ENCODE assay signal across 1 cellular context in the genomic region with DNA sequence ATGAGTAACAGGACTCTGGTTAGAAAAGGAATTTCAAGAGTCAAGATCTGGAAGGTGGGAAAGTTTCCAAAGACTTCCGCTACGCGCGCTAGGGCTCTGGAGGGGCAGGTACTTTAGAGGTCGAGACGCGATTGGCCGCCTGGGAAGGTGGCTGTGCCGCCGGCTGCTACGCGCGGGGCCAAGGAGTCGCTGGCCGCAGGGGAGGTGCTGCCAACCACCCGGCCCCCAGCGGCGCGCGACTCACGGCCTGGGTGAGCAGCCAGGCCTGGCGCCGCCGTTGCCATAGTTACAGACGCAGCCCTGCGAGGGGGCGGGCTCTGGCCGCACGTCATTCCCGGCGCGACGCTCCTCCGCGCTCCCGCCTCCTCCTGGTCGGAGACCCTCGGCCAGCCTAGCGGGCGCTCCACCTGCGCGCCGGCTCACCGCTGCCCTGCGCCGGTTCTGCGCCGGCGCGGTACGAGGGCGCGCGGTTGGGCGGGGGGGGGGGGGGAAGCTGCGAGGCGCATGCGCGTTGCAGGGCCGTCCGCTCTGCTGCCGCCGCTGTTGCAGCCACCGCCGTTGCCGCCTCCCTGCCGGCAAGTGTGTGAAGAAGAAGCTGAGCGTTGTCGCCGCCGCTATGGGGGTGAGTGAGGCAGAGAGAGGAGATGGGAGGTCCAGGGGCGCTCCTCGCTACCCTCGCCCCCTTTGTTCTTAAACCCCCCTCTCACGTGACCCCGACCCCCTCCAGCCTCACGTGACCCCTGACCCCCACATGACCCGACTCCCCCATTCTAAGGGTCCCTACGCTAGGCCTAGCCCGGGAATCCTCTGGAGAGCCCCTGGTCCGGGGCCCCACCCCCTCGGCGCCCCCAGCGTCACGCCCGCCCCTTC.
A peak's percentile ranks its signal among the peaks of the same experiment; 100 is the strongest.
TF ChIP-seq lines count a peak whose summit lies in the region.

A gene (plus strand): TSS at position 522 of the 870 bp plus-strand sequence. CDS start 95 bp downstream, at position 617.

TF ChIP-seq in K562, 482 proteins besides CTCF, POLR2A, EP300 and RAD21 (continued from another document):
- TF ChIP-seq, protein P1, sequence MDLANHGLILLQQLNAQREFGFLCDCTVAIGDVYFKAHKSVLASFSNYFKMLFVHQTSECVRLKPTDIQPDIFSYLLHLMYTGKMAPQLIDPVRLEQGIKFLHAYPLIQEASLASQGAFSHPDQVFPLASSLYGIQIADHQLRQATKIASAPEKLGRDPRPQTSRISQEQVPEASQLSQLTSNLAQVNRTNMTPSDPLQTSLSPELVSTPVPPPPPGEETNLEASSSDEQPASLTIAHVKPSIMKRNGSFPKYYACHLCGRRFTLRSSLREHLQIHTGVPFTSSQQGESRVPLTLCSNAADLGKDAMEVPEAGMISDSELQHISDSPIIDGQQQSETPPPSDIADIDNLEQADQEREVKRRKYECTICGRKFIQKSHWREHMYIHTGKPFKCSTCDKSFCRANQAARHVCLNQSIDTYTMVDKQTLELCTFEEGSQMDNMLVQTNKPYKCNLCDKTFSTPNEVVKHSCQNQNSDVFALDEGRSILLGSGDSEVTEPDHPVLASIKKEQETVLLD (IDR thresholded peaks at IDR 0.05), result no peak
- TF ChIP-seq CEBPB (tag; IDR thresholded peaks at IDR 0.05) (no peak), ZC3H4 (CRISPR knock-in tag; IDR thresholded peaks at IDR 0.05; ENCODE audit: borderline replicate concordance) (no peak), NR4A1 (CRISPR knock-in tag; IDR thresholded peaks at IDR 0.05) (no peak), NR4A1 (tag; IDR thresholded peaks at IDR 0.05) (no peak), ZNF780A (CRISPR knock-in tag; IDR thresholded peaks at IDR 0.05) (no peak), SMARCE1 (IDR thresholded peaks at IDR 0.05) (no peak), ZEB2 (IDR thresholded peaks at IDR 0.05) (peak; percentile 52; the same call in 1 of the 2 replicates), L3MBTL2 (IDR thresholded peaks at IDR 0.05) (peak; percentile 78), HDAC6 (IDR thresholded peaks at IDR 0.05; ENCODE audit: low read depth, low read length) (no peak), FOS (IDR thresholded peaks at IDR 0.05; ENCODE audit: extremely low read depth, insufficient read length) (no peak), SRSF1 (IDR thresholded peaks at IDR 0.05; ENCODE audit: low read depth, low read length) (no peak), PHF21A (IDR thresholded peaks at IDR 0.05; ENCODE audit: borderline replicate concordance, low read depth) (no peak), GATAD2A (IDR thresholded peaks at IDR 0.05) (no peak), HDAC2 (IDR thresholded peaks at IDR 0.05) (no peak), MAZ (CRISPR knock-in tag; conservative IDR thresholded peaks at IDR 0.05 in 1 of 2, IDR thresholded peaks at IDR 0.05 in 1 of 2) (peak; percentile 91 to 96), CHCHD3 (CRISPR knock-in tag; IDR thresholded peaks at IDR 0.05) (no peak), RBFOX2 (IDR thresholded peaks at IDR 0.05; ENCODE audit: low read depth, low read length) (peak; percentile 63), CCNT2 (IDR thresholded peaks at IDR 0.05; ENCODE audit: borderline replicate concordance, extremely low read depth, insufficient read length, low read depth, low read length) (peak; percentile 74), SMAD4 (CRISPR knock-in tag; conservative IDR thresholded peaks at IDR 0.05) (peak; percentile 59; the same call in 1 of the 2 replicates), ZNF384 (IDR thresholded peaks at IDR 0.05; ENCODE audit: low read depth, low read length) (no peak), CHD2 (IDR thresholded peaks at IDR 0.05; ENCODE audit: low read depth, low read length) (0 out of 2 replicates have a peak, but pooled peaks have one; percentile 7), ETS2 (tag; IDR thresholded peaks at IDR 0.05; ENCODE audit: borderline replicate concordance, poor library complexity, severe bottlenecking) (no peak), MED1 (CRISPR knock-in tag; IDR thresholded peaks at IDR 0.05; ENCODE audit: borderline replicate concordance) (no peak), IRF2 (CRISPR knock-in tag; IDR thresholded peaks at IDR 0.05) (no peak), KLF16 (IDR thresholded peaks at IDR 0.05) (no peak)
- TF ChIP-seq, protein P2, sequence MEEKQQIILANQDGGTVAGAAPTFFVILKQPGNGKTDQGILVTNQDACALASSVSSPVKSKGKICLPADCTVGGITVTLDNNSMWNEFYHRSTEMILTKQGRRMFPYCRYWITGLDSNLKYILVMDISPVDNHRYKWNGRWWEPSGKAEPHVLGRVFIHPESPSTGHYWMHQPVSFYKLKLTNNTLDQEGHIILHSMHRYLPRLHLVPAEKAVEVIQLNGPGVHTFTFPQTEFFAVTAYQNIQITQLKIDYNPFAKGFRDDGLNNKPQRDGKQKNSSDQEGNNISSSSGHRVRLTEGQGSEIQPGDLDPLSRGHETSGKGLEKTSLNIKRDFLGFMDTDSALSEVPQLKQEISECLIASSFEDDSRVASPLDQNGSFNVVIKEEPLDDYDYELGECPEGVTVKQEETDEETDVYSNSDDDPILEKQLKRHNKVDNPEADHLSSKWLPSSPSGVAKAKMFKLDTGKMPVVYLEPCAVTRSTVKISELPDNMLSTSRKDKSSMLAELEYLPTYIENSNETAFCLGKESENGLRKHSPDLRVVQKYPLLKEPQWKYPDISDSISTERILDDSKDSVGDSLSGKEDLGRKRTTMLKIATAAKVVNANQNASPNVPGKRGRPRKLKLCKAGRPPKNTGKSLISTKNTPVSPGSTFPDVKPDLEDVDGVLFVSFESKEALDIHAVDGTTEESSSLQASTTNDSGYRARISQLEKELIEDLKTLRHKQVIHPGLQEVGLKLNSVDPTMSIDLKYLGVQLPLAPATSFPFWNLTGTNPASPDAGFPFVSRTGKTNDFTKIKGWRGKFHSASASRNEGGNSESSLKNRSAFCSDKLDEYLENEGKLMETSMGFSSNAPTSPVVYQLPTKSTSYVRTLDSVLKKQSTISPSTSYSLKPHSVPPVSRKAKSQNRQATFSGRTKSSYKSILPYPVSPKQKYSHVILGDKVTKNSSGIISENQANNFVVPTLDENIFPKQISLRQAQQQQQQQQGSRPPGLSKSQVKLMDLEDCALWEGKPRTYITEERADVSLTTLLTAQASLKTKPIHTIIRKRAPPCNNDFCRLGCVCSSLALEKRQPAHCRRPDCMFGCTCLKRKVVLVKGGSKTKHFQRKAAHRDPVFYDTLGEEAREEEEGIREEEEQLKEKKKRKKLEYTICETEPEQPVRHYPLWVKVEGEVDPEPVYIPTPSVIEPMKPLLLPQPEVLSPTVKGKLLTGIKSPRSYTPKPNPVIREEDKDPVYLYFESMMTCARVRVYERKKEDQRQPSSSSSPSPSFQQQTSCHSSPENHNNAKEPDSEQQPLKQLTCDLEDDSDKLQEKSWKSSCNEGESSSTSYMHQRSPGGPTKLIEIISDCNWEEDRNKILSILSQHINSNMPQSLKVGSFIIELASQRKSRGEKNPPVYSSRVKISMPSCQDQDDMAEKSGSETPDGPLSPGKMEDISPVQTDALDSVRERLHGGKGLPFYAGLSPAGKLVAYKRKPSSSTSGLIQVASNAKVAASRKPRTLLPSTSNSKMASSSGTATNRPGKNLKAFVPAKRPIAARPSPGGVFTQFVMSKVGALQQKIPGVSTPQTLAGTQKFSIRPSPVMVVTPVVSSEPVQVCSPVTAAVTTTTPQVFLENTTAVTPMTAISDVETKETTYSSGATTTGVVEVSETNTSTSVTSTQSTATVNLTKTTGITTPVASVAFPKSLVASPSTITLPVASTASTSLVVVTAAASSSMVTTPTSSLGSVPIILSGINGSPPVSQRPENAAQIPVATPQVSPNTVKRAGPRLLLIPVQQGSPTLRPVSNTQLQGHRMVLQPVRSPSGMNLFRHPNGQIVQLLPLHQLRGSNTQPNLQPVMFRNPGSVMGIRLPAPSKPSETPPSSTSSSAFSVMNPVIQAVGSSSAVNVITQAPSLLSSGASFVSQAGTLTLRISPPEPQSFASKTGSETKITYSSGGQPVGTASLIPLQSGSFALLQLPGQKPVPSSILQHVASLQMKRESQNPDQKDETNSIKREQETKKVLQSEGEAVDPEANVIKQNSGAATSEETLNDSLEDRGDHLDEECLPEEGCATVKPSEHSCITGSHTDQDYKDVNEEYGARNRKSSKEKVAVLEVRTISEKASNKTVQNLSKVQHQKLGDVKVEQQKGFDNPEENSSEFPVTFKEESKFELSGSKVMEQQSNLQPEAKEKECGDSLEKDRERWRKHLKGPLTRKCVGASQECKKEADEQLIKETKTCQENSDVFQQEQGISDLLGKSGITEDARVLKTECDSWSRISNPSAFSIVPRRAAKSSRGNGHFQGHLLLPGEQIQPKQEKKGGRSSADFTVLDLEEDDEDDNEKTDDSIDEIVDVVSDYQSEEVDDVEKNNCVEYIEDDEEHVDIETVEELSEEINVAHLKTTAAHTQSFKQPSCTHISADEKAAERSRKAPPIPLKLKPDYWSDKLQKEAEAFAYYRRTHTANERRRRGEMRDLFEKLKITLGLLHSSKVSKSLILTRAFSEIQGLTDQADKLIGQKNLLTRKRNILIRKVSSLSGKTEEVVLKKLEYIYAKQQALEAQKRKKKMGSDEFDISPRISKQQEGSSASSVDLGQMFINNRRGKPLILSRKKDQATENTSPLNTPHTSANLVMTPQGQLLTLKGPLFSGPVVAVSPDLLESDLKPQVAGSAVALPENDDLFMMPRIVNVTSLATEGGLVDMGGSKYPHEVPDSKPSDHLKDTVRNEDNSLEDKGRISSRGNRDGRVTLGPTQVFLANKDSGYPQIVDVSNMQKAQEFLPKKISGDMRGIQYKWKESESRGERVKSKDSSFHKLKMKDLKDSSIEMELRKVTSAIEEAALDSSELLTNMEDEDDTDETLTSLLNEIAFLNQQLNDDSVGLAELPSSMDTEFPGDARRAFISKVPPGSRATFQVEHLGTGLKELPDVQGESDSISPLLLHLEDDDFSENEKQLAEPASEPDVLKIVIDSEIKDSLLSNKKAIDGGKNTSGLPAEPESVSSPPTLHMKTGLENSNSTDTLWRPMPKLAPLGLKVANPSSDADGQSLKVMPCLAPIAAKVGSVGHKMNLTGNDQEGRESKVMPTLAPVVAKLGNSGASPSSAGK (IDR thresholded peaks at IDR 0.05), result no peak
- TF ChIP-seq, protein P3, sequence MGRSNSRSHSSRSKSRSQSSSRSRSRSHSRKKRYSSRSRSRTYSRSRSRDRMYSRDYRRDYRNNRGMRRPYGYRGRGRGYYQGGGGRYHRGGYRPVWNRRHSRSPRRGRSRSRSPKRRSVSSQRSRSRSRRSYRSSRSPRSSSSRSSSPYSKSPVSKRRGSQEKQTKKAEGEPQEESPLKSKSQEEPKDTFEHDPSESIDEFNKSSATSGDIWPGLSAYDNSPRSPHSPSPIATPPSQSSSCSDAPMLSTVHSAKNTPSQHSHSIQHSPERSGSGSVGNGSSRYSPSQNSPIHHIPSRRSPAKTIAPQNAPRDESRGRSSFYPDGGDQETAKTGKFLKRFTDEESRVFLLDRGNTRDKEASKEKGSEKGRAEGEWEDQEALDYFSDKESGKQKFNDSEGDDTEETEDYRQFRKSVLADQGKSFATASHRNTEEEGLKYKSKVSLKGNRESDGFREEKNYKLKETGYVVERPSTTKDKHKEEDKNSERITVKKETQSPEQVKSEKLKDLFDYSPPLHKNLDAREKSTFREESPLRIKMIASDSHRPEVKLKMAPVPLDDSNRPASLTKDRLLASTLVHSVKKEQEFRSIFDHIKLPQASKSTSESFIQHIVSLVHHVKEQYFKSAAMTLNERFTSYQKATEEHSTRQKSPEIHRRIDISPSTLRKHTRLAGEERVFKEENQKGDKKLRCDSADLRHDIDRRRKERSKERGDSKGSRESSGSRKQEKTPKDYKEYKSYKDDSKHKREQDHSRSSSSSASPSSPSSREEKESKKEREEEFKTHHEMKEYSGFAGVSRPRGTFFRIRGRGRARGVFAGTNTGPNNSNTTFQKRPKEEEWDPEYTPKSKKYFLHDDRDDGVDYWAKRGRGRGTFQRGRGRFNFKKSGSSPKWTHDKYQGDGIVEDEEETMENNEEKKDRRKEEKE (IDR thresholded peaks at IDR 0.05; ENCODE audit: borderline replicate concordance in 1 of 2, control insufficient read depth in 1 of 2, low read depth in 2 of 2, low read length in 1 of 2), result no peak
- TF ChIP-seq, protein P4, sequence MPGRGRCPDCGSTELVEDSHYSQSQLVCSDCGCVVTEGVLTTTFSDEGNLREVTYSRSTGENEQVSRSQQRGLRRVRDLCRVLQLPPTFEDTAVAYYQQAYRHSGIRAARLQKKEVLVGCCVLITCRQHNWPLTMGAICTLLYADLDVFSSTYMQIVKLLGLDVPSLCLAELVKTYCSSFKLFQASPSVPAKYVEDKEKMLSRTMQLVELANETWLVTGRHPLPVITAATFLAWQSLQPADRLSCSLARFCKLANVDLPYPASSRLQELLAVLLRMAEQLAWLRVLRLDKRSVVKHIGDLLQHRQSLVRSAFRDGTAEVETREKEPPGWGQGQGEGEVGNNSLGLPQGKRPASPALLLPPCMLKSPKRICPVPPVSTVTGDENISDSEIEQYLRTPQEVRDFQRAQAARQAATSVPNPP (IDR thresholded peaks at IDR 0.05; ENCODE audit: borderline replicate concordance, insufficient read depth, insufficient read length), result no peak
- TF ChIP-seq, protein P5, sequence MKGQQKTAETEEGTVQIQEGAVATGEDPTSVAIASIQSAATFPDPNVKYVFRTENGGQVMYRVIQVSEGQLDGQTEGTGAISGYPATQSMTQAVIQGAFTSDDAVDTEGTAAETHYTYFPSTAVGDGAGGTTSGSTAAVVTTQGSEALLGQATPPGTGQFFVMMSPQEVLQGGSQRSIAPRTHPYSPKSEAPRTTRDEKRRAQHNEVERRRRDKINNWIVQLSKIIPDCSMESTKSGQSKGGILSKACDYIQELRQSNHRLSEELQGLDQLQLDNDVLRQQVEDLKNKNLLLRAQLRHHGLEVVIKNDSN (CRISPR knock-in tag; IDR thresholded peaks at IDR 0.05), result peak; percentile 85
- TF ChIP-seq, protein P6, sequence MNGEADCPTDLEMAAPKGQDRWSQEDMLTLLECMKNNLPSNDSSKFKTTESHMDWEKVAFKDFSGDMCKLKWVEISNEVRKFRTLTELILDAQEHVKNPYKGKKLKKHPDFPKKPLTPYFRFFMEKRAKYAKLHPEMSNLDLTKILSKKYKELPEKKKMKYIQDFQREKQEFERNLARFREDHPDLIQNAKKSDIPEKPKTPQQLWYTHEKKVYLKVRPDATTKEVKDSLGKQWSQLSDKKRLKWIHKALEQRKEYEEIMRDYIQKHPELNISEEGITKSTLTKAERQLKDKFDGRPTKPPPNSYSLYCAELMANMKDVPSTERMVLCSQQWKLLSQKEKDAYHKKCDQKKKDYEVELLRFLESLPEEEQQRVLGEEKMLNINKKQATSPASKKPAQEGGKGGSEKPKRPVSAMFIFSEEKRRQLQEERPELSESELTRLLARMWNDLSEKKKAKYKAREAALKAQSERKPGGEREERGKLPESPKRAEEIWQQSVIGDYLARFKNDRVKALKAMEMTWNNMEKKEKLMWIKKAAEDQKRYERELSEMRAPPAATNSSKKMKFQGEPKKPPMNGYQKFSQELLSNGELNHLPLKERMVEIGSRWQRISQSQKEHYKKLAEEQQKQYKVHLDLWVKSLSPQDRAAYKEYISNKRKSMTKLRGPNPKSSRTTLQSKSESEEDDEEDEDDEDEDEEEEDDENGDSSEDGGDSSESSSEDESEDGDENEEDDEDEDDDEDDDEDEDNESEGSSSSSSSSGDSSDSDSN (IDR thresholded peaks at IDR 0.05; ENCODE audit: borderline replicate concordance in 1 of 2, low read depth in 2 of 2, low read length in 2 of 2), result no peak
- TF ChIP-seq, protein P7, sequence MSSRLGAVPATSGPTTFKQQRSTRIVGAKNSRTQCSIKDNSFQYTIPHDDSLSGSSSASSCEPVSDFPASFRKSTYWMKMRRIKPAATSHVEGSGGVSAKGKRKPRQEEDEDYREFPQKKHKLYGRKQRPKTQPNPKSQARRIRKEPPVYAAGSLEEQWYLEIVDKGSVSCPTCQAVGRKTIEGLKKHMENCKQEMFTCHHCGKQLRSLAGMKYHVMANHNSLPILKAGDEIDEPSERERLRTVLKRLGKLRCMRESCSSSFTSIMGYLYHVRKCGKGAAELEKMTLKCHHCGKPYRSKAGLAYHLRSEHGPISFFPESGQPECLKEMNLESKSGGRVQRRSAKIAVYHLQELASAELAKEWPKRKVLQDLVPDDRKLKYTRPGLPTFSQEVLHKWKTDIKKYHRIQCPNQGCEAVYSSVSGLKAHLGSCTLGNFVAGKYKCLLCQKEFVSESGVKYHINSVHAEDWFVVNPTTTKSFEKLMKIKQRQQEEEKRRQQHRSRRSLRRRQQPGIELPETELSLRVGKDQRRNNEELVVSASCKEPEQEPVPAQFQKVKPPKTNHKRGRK (tag; IDR thresholded peaks at IDR 0.05), result no peak
